ENCODE assay signal across 11 cellular contexts in the genomic region with DNA sequence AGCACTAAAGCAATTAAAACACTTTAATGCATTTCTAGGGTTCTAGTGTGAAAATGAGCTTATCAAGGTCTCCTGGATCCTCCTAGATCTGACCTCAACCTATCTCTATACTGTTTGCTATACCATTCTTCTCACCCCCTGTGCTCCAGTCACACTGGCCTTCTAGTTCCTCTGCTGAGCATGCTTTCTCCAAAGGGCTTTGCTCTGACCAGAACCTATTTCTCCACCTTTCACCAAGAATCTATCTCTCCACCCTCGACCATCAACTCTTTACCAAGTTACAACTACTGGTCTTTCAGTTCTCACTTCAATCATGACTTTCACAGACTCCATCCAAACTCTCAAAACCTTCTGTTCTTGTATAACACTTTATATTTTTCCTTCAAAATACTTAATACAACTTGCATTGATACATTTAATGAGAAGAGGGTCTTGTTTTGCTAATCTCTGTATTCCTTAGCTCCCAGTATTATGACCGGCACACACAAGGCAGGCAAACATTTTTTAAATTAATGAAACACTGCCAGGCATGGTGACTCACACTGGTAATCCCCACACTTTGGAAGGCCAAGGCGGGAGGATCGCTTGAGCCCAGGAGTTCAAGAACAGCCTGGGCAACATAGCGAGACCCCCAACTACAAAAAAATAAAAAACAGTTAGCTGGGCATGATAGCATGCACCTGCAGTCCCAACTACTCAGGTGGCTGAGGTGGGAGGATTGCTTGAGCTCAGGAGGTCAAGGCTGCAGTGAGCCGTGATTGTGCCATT. TPM values are rescaled to one million over a fixed set of nuclear protein-coding genes. Genes with fewer than 3 reads are reported as not detected.
DNase-seq lines count a peak whose midpoint lies in the region; ATAC-seq and TF ChIP-seq lines count a peak whose summit lies in the region.
"Had no signal": no experiment of that assay in that cellular context is flagged by ENCODE, and none has a peak within 500 bp of the region (broad histone marks: within the 10 kb centered on the region; RNA-seq: fewer than 3 reads in every experiment).

No MANE protein-coding gene starts in this region.

- POLR2A ChIA-PET in CD4-positive, alpha-beta memory T cell (lab: Charles Lee; ENCODE audit: partially characterized antibody) = interaction anchor here (0.6 kb wide), 1 partner anchor 79 kb away, joined by 3 read pairs; no protein-coding TSS in a partner anchor
- POLR2A ChIA-PET in HEK293T (lab: Yijun Ruan, JAX) = interaction anchor here (1.6 kb wide), 1 partner anchor 24 kb away, joined by 4 read pairs; no protein-coding TSS in a partner anchor

- no peak for DNase-seq in CD4-positive, alpha-beta memory T cell
- DNase-seq in GM23338 (ENCODE audit: low spot score) = no peak
- DNase-seq in astrocyte of the hippocampus (ENCODE audit: low read depth, low spot score) = peak; percentile 49
- no peak for DNase-seq in memory B cell (ENCODE audit: low spot score in 2 of 2)
- DNase-seq in stimulated activated CD4-positive, alpha-beta T cell treated with anti-CD3 and anti-CD28 coated beads, Interleukin-15, amount 100 ng/mL, for 24 hours = no peak
- no peak for DNase-seq in HEK293T (ENCODE audit: extremely low spot score)
- no peak for DNase-seq in amygdala (lab: John Stamatoyannopoulos, UW)
- DNase-seq in GM13976 (ENCODE audit: low spot score) = no peak
- DNase-seq: activated naive CD8-positive, alpha-beta T cell treated with anti-CD3 and anti-CD28 coated beads for 36 hours; Caco-2; erythroblast had no signal

- no peak for TF ChIP-seq CTCF in GM23338 (conservative IDR thresholded peaks at IDR 0.05; ENCODE audit: low read depth in 2 of 2)
- TF ChIP-seq CTCF in GM13976 (IDR thresholded peaks at IDR 0.05; ENCODE audit: borderline replicate concordance, control extremely low read depth, extremely low read depth, insufficient read depth, missing control alignments) = no peak

- no peak overlapping the region for H2AFZ ChIP-seq in GM23338

- peak overlapping the region in 5 of 7 donors; percentile 3 to 74 (median 34) for H3K27ac Mint-ChIP-seq in CD4-positive, alpha-beta memory T cell
- H3K27ac Mint-ChIP-seq in GM23338 (peak overlapping the region; percentile 0; the same call in 1 of the 2 replicates), memory B cell (peak overlapping the region; percentile 35)
- H3K27ac Mint-ChIP-seq: activated naive CD8-positive, alpha-beta T cell treated with anti-CD3 and anti-CD28 coated beads for 36 hours had no signal

- no peaks in the 10 kb centered on the region for H3K36me3 ChIP-seq in CD4-positive, alpha-beta memory T cell (ENCODE audit: insufficient read depth, low read length)
- no peaks in the 10 kb centered on the region for H3K36me3 ChIP-seq in GM23338 (ENCODE audit: insufficient read depth)

- H3K27me3 ChIP-seq in CD4-positive, alpha-beta memory T cell (ENCODE audit: insufficient read depth, low read length) = no peaks in the 10 kb centered on the region
- no peaks in the 10 kb centered on the region for H3K27me3 ChIP-seq in GM23338 (ENCODE audit: insufficient read depth)

- CTCF ChIA-PET in CD4-positive, alpha-beta memory T cell (lab: Charles Lee; ENCODE audit: partially characterized antibody) = interaction anchor here (1.9 kb wide), 1 partner anchor 9 kb away, joined by 4 read pairs; no protein-coding TSS in a partner anchor
- CTCF ChIA-PET in HEK293T (lab: Yijun Ruan, JAX) = no interaction called here

- peaks cover 100% of the 10 kb centered on the region for H3K79me2 ChIP-seq in GM23338 (replicated peaks; ENCODE audit: insufficient read depth)

- ATAC-seq in GM23338 = peak; percentile 56; the same call in 2 of the 3 replicates
- ATAC-seq in memory B cell (ENCODE audit: low read depth) = no peak

- H3K4me2 ChIP-seq in GM23338 = no peak overlapping the region

- H3K9me3 Mint-ChIP-seq in CD4-positive, alpha-beta memory T cell = no peaks in the 10 kb centered on the region
- no peaks in the 10 kb centered on the region for H3K9me3 Mint-ChIP-seq in GM23338
- no peaks in the 10 kb centered on the region for H3K9me3 Mint-ChIP-seq in memory B cell
- H3K9me3 Mint-ChIP-seq: activated naive CD8-positive, alpha-beta T cell treated with anti-CD3 and anti-CD28 coated beads for 36 hours had no signal

- in situ Hi-C loops in GM13976 (cut with MboI; ENCODE audit: low sequenced_read_pairs, unreplicated experiment) = no loop called here

- H3K9me3 ChIP-seq in CD4-positive, alpha-beta memory T cell (ENCODE audit: control insufficient read depth in 1 of 2, low read length in 2 of 2) = no peaks in the 10 kb centered on the region

- H3F3A ChIP-seq in GM23338 (replicated peaks; ENCODE audit: low read depth) = no peaks in the 10 kb centered on the region

- peaks cover 70% of the 10 kb centered on the region for H3K4me1 ChIP-seq in CD4-positive, alpha-beta memory T cell (ENCODE audit: insufficient read depth, low read length)
- H3K4me1 ChIP-seq in GM23338 (ENCODE audit: insufficient read depth) = peaks cover 10% of the 10 kb centered on the region

- no peaks in the 10 kb centered on the region for H3K27me3 Mint-ChIP-seq in CD4-positive, alpha-beta memory T cell
- H3K27me3 Mint-ChIP-seq in GM23338 (ENCODE audit: insufficient read depth, low read depth, poor library complexity) (no peaks in the 10 kb centered on the region), memory B cell (no peaks in the 10 kb centered on the region)
- H3K27me3 Mint-ChIP-seq: activated naive CD8-positive, alpha-beta T cell treated with anti-CD3 and anti-CD28 coated beads for 36 hours had no signal

- no peaks in the 10 kb centered on the region for H3K36me3 Mint-ChIP-seq in CD4-positive, alpha-beta memory T cell
- H3K36me3 Mint-ChIP-seq in GM23338 (ENCODE audit: low read depth) = no peaks in the 10 kb centered on the region
- peaks cover 10% of the 10 kb centered on the region for H3K36me3 Mint-ChIP-seq in memory B cell

- peaks cover 28% of the 10 kb centered on the region for H4K20me1 ChIP-seq in GM23338 (replicated peaks; ENCODE audit: insufficient read depth)

- H3K27ac ChIP-seq in CD4-positive, alpha-beta memory T cell (ENCODE audit: low read depth, low read length) = no peak overlapping the region
- no peak overlapping the region; the same call in 1 of the 2 replicates for H3K27ac ChIP-seq in GM23338 (ENCODE audit: low read depth)

- no peak overlapping the region for H3K4me3 ChIP-seq in CD4-positive, alpha-beta memory T cell (ENCODE audit: low read length in 2 of 2)
- no peak overlapping the region for H3K4me3 ChIP-seq in GM23338

- H3K4me1 Mint-ChIP-seq in CD4-positive, alpha-beta memory T cell = peaks cover 49 to 83% (median 67%) of the 10 kb centered on the region in 4 donors
- H3K4me1 Mint-ChIP-seq in GM23338 (peaks cover 35% of the 10 kb centered on the region), memory B cell (peaks cover 29% of the 10 kb centered on the region)

- intact Hi-C loops in CD4-positive, alpha-beta memory T cell (cut with micrococcal nuclease) = no loop called here

- H3K4me3 Mint-ChIP-seq in CD4-positive, alpha-beta memory T cell = peak overlapping the region in 7 of 8 donors; percentile 6 to 54 (median 12)
- H3K4me3 Mint-ChIP-seq in GM23338 = no peak overlapping the region
- no peak overlapping the region for H3K4me3 Mint-ChIP-seq in memory B cell
- H3K4me3 Mint-ChIP-seq: activated naive CD8-positive, alpha-beta T cell treated with anti-CD3 and anti-CD28 coated beads for 36 hours had no signal

- H3K9me2 ChIP-seq in GM23338 (ENCODE audit: insufficient read depth) = no peaks in the 10 kb centered on the region

TF ChIP-seq in HEK293T, 16 proteins besides CTCF, POLR2A, EP300 and RAD21:
- TF ChIP-seq FOXK2 (IDR thresholded peaks at IDR 0.05) (no peak), SUZ12 (IDR thresholded peaks at IDR 0.05) (no peak), FOXA1 (IDR thresholded peaks at IDR 0.05) (no peak), SP1 (IDR thresholded peaks at IDR 0.05) (no peak), BHLHE40 (IDR thresholded peaks at IDR 0.05; ENCODE audit: borderline replicate concordance) (no peak), HDGF (IDR thresholded peaks at IDR 0.05; ENCODE audit: borderline replicate concordance) (no peak)
- TF ChIP-seq, protein P1, sequence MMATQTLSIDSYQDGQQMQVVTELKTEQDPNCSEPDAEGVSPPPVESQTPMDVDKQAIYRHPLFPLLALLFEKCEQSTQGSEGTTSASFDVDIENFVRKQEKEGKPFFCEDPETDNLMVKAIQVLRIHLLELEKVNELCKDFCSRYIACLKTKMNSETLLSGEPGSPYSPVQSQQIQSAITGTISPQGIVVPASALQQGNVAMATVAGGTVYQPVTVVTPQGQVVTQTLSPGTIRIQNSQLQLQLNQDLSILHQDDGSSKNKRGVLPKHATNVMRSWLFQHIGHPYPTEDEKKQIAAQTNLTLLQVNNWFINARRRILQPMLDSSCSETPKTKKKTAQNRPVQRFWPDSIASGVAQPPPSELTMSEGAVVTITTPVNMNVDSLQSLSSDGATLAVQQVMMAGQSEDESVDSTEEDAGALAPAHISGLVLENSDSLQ (IDR thresholded peaks at IDR 0.05) = no peak

RNA-seq across cellular contexts. Expression of a gene that starts 22.8 kb away (rescaled TPM):
- total RNA-seq in CD4-positive, alpha-beta memory T cell = 100 to 1,000 TPM; 127 to 129 TPM
- polyA plus RNA-seq in CD4-positive, alpha-beta memory T cell = 100 to 1,000 TPM in 1 of 2 donors, 10 to 100 TPM in 1; 73.1 to 130 TPM
- 83.7 and 91.6 TPM in 2 replicates for total RNA-seq in GM23338 (2014; rRNA removed; shearing (Covaris generic))
- polyA plus RNA-seq in GM23338 (2016; fragmentation: Nextera tagmentation; extraction: Ambion mirVana) = 124 and 146 TPM in 2 replicates

Comparison
In these comparisons a context has a peak if more than half of its experiments do, and no peak if none do; other contexts are left out.
1. H3K4me3 Mint-ChIP-seq: peak in CD4-positive, alpha-beta memory T cell (7 of 8); none in GM23338 (single experiment) and memory B cell (single experiment).
2. Peak in every context shown above with its lines, with median percentiles within 50 percentile points of each other: H3K27ac Mint-ChIP-seq.